33 cellular contexts compared by ENCODE assay signal in genomic region chr22:28346308-28346707, GRCh38.
"Had no signal": no experiment of that assay in that cellular context is flagged by ENCODE, and none has a peak within 500 bp of the region (broad histone marks: within the 10 kb centered on the region; RNA-seq: fewer than 3 reads in every experiment).

No MANE protein-coding gene starts in this region.

- H3K4me3 ChIP-seq: adrenal gland, body of pancreas, esophagus squamous epithelium, lower lobe of right lung, upper lobe of left lung, vagina had no signal

- H3K27me3 ChIP-seq: adrenal gland, body of pancreas, esophagus squamous epithelium, neutrophil, upper lobe of left lung, vagina had no signal

- H3K36me3 ChIP-seq: adrenal gland, esophagus squamous epithelium, lower lobe of right lung, neutrophil, upper lobe of left lung, vagina, WERI-Rb-1 had no signal

- H3K27ac ChIP-seq: adrenal gland, body of pancreas, epithelial cell of prostate, esophagus squamous epithelium, lower lobe of right lung, neutrophil, upper lobe of left lung, WERI-Rb-1 had no signal

- H3K9me3 ChIP-seq: adrenal gland, body of pancreas, esophagus squamous epithelium, lower lobe of right lung, neutrophil, upper lobe of left lung, vagina had no signal

- ATAC-seq: activated CD4-positive, CD25-positive, alpha-beta regulatory T cell treated with anti-CD3 and anti-CD28 coated beads, Interleukin-2, amount 50 U/mL, for 24 hours; body of pancreas; lower lobe of right lung; sciatic nerve; stimulated activated memory B cell treated with anti-CD40 and anti-IgM and Interleukin-4, amounts not matched to agents 10 μg/mL and 1 μg/mL and 100 μg/mL, for 72 hours; stimulated activated naive CD8-positive, alpha-beta T cell treated with anti-CD3 and anti-CD28 coated beads, Interleukin-15, amount 100 ng/mL, for 72 hours; T-helper 17 cell had no signal

- DNase-seq: activated CD4-positive, alpha-beta T cell treated with anti-CD3 and anti-CD28 coated beads for 48 hours; activated CD4-positive, alpha-beta T cell treated with anti-CD3 and anti-CD28 coated beads, Interleukin-2, amount 50 U/mL, for 48 hours; activated CD8-positive, alpha-beta memory T cell treated with anti-CD3 and anti-CD28 coated beads for 24 hours; activated effector memory CD4-positive, alpha-beta T cell treated with anti-CD3 and anti-CD28 coated beads, Interleukin-2, amount 50 U/mL, for 16 hours; activated naive CD4-positive, alpha-beta T cell treated with anti-CD3 and anti-CD28 coated beads for 36 hours; activated naive CD8-positive, alpha-beta T cell treated with anti-CD3 and anti-CD28 coated beads for 36 hours; adrenal gland; aorta; body of pancreas; central memory CD4-positive, alpha-beta T cell; effector CD8-positive, alpha-beta T cell; esophagus squamous epithelium; foreskin melanocyte; hypothalamus; immature natural killer cell; kidney; lower lobe of right lung; mesendoderm; small intestine; stimulated activated CD4-positive, alpha-beta T cell treated with anti-CD3 and anti-CD28 coated beads, Interleukin-4, amount 100 ng/mL, for 4 hours; stimulated activated CD8-positive, alpha-beta memory T cell treated with anti-CD3 and anti-CD28 coated beads, Interleukin-4, amount 100 ng/mL, for 48 hours; stimulated activated naive CD8-positive, alpha-beta T cell treated with anti-CD3 and anti-CD28 coated beads, Interleukin-15, amount 100 ng/mL, for 72 hours; substantia nigra; T-helper 17 cell; T1000; upper lobe of left lung; WERI-Rb-1 had no signal
